ENCODE assay signal across 24 cellular contexts in the genomic region with DNA sequence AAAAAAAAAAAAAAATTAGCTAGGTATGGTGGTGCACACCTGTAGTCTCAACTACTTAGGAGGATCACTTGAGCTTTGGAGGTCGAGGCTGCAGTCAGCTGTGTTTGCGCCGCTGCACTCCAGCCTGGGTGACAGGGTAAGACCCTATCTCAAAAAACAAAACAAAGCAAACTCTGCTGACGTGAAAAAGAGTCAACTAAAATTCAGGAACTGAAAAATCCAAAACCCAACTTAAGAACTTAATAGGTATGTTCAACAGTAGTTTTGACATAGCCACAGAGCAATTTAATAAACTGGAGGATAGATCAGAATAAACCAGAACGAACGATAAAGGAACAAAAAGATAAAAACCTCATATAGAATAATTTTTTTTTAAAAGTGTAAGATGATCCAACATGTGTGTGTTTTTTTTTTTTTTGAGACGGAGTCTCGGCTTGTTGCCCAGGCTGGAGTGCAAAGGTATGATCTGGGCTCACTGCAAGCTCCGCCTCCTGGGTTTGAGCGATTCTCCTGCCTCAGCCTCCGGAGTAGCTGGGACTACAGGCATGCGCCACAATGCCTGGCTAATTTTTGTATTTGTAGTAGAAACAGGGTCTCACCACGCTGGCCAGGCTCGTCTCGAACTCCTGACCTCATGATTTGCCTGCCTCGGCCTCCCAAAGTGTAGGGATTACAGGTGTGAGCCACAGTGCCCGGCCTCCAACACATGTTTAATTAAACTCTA.
"Had no signal": no experiment of that assay in that cellular context is flagged by ENCODE, and none has a peak within 500 bp of the region (broad histone marks: within the 10 kb centered on the region; RNA-seq: fewer than 3 reads in every experiment).

No MANE protein-coding gene starts in this region.

- H3K27ac Mint-ChIP-seq: activated CD8-positive, alpha-beta T cell treated with anti-CD3 and anti-CD28 coated beads, Interleukin-2, amount 10 ng/mL, durations not matched to agents 7 days and 5 days; activated naive CD8-positive, alpha-beta T cell treated with anti-CD3 and anti-CD28 coated beads, Interleukin-2, amount 50 U/mL, for 24 hours; T-helper 2 cell treated with Interferon-gamma antibody and Interleukin-4, amounts not matched to agents 5 μg/mL and 100 μg/mL, for 36 hours had no signal

- ATAC-seq: activated CD8-positive, alpha-beta T cell treated with anti-CD3 and anti-CD28 coated beads, Interleukin-2, amount 10 ng/mL, durations not matched to agents 7 days and 5 days; activated naive CD8-positive, alpha-beta T cell treated with anti-CD3 and anti-CD28 coated beads, Interleukin-2, amount 50 U/mL, for 24 hours; esophagus mucosa; left lobe of liver; naive thymus-derived CD4-positive, alpha-beta T cell; psoas muscle; right cardiac atrium had no signal

- DNase-seq: activated CD4-positive, alpha-beta T cell treated with anti-CD3 and anti-CD28 coated beads, Interleukin-2, amount 50 U/mL, for 1 hour; activated CD4-positive, CD25-positive, alpha-beta regulatory T cell treated with anti-CD3 and anti-CD28 coated beads, Interleukin-2, amount 50 U/mL, for 72 hours; activated CD8-positive, alpha-beta T cell treated with anti-CD3 and anti-CD28 coated beads, Interleukin-2, amount 10 ng/mL, durations not matched to agents 7 days and 5 days; activated effector memory CD4-positive, alpha-beta T cell treated with anti-CD3 and anti-CD28 coated beads, Interleukin-2, amount 50 U/mL, for 16 hours; activated naive CD4-positive, alpha-beta T cell treated with anti-CD3 and anti-CD28 coated beads, Interleukin-2, amount 50 U/mL, for 16 hours; activated naive CD8-positive, alpha-beta T cell treated with anti-CD3 and anti-CD28 coated beads, Interleukin-2, amount 50 U/mL, for 24 hours; central memory CD4-positive, alpha-beta T cell; dermis blood vessel endothelial cell; effector memory CD4-positive, alpha-beta T cell; foreskin melanocyte; immature natural killer cell; naive thymus-derived CD4-positive, alpha-beta T cell; ovary; psoas muscle; right cardiac atrium; stimulated activated CD4-positive, alpha-beta T cell treated with anti-CD3 and anti-CD28 coated beads, Interleukin-1b, Interleukin-23, amount 100 ng/mL, for 48 hours; transverse colon; uterus had no signal

- H3K4me3 ChIP-seq: lung, ovary, psoas muscle, transverse colon, uterus had no signal

- H3K9me3 ChIP-seq: ovary, psoas muscle, transverse colon, uterus had no signal

- FAIRE-seq: endothelial cell of umbilical vein had no signal

- H3K27me3 Mint-ChIP-seq: activated naive CD8-positive, alpha-beta T cell treated with anti-CD3 and anti-CD28 coated beads, Interleukin-2, amount 50 U/mL, for 24 hours; naive thymus-derived CD4-positive, alpha-beta T cell had no signal

- H3K27ac ChIP-seq: ovary, psoas muscle, transverse colon, uterus, VCaP had no signal

- H3K4me1 ChIP-seq: uterus had no signal

- H3K9me3 Mint-ChIP-seq: activated naive CD8-positive, alpha-beta T cell treated with anti-CD3 and anti-CD28 coated beads, Interleukin-2, amount 50 U/mL, for 24 hours; immature natural killer cell; naive thymus-derived CD4-positive, alpha-beta T cell; T-helper 2 cell treated with Interferon-gamma antibody and Interleukin-4, amounts not matched to agents 5 μg/mL and 100 μg/mL, for 36 hours had no signal

- H3K36me3 ChIP-seq: ovary, transverse colon, uterus had no signal

- H3K27me3 ChIP-seq: ovary, transverse colon, uterus had no signal

- H3K4me3 Mint-ChIP-seq: activated CD8-positive, alpha-beta T cell treated with anti-CD3 and anti-CD28 coated beads, Interleukin-2, amount 10 ng/mL, durations not matched to agents 7 days and 5 days; activated naive CD8-positive, alpha-beta T cell treated with anti-CD3 and anti-CD28 coated beads, Interleukin-2, amount 50 U/mL, for 24 hours; T-helper 2 cell treated with Interferon-gamma antibody and Interleukin-4, amounts not matched to agents 5 μg/mL and 100 μg/mL, for 36 hours had no signal
